Comparison of ENCODE assay signal across 8 cellular contexts in genomic region chr10:73997806-73998622, GRCh38. TPM values are rescaled to one million over a fixed set of nuclear protein-coding genes. Genes with fewer than 3 reads are reported as not detected.
DNase-seq lines count a peak whose midpoint lies in the region; ATAC-seq lines count a peak whose summit lies in the region.

Gene VCL, plus strand, starts transcription at chr10:73998116. Its CDS starts 92 bp downstream, at chr10:73998208.

- H3K27ac Mint-ChIP-seq in activated CD8-positive, alpha-beta memory T cell treated with anti-CD3 and anti-CD28 coated beads, Interleukin-2, amount 10 ng/mL, durations not matched to agents 7 days and 5 days: peak within 1 kb of the TSS; percentile 91

- H3K23ac ChIP-seq in mesendoderm (ENCODE audit: low read length): peak within 1 kb of the TSS; percentile 98

- H3K4me1 Mint-ChIP-seq in activated CD8-positive, alpha-beta memory T cell treated with anti-CD3 and anti-CD28 coated beads, Interleukin-2, amount 10 ng/mL, durations not matched to agents 7 days and 5 days: peaks cover 40% of the 10 kb centered on the region

- H4K5ac ChIP-seq in mesendoderm (ENCODE audit: low read length): no peak within 1 kb of the TSS

- peak; percentile 99 for ATAC-seq in GM21381 (IDR thresholded peaks at IDR 0.05; ENCODE audit: unreplicated experiment)
- peak; percentile 99 for ATAC-seq in activated CD8-positive, alpha-beta memory T cell treated with anti-CD3 and anti-CD28 coated beads, Interleukin-2, amount 10 ng/mL, durations not matched to agents 7 days and 5 days

- H3K36me3 Mint-ChIP-seq in activated CD8-positive, alpha-beta memory T cell treated with anti-CD3 and anti-CD28 coated beads, Interleukin-2, amount 10 ng/mL, durations not matched to agents 7 days and 5 days: peaks cover 7% of the 10 kb centered on the region

- no peak within 1 kb of the TSS for H3K4ac ChIP-seq in mesendoderm (ENCODE audit: low read depth, low read length)

- peak within 1 kb of the TSS; percentile 46 for H3K18ac ChIP-seq in mesendoderm (ENCODE audit: low read length)

- no peak within 1 kb of the TSS for H4K8ac ChIP-seq in mesendoderm (ENCODE audit: low read depth, low read length)

- H3K9ac ChIP-seq in NT2/D1 (ENCODE audit: insufficient read length, low read depth) (peak within 1 kb of the TSS; percentile 98), endocrine pancreas (ENCODE audit: control insufficient read depth, insufficient read depth, low read length) (peak within 1 kb of the TSS; percentile 98), mesendoderm (ENCODE audit: low read length) (peak within 1 kb of the TSS; percentile 99)

- no peaks in the 10 kb centered on the region for H3K27me3 Mint-ChIP-seq in activated CD8-positive, alpha-beta memory T cell treated with anti-CD3 and anti-CD28 coated beads, Interleukin-2, amount 10 ng/mL, durations not matched to agents 7 days and 5 days

- peak within 1 kb of the TSS; percentile 100 for H3K4me2 ChIP-seq in mesendoderm (ENCODE audit: low read length)

- peak within 1 kb of the TSS; percentile 88 for H3K27ac ChIP-seq in mesendoderm (ENCODE audit: low read depth, low read length)

- DNase-seq in COR-L47 (lab: John Stamatoyannopoulos, UW) (peak; percentile 90), HUDEP-2 (lab: John Stamatoyannopoulos, UW; ENCODE audit: unreplicated experiment in 76 of 76) (peak; percentile 18 to 95 (median 88)), NT2/D1 (ENCODE audit: low read depth, low spot score) (peak; percentile 94), mesendoderm (peak; percentile 99)
- peak; percentile 97 for DNase-seq in activated CD8-positive, alpha-beta memory T cell treated with anti-CD3 and anti-CD28 coated beads, Interleukin-2, amount 10 ng/mL, durations not matched to agents 7 days and 5 days
- DNase-seq in stimulated activated CD8-positive, alpha-beta memory T cell treated with anti-CD3 and anti-CD28 coated beads, Interleukin-15, amount 100 ng/mL, for 1 hour (ENCODE audit: low read depth): peak; percentile 89

- H3K4me1 ChIP-seq in NT2/D1 (ENCODE audit: insufficient read depth, insufficient read length) (peaks cover 4% of the 10 kb centered on the region), endocrine pancreas (ENCODE audit: control insufficient read depth, insufficient read depth, low read length) (peaks cover 6% of the 10 kb centered on the region), mesendoderm (ENCODE audit: control insufficient read depth, low read depth, low read length) (peaks cover 2% of the 10 kb centered on the region)

- peak within 1 kb of the TSS; percentile 86 for H3K4me3 Mint-ChIP-seq in activated CD8-positive, alpha-beta memory T cell treated with anti-CD3 and anti-CD28 coated beads, Interleukin-2, amount 10 ng/mL, durations not matched to agents 7 days and 5 days

- H2BK5ac ChIP-seq in mesendoderm (ENCODE audit: low read length): peak within 1 kb of the TSS; percentile 93

- H3K4me3 ChIP-seq in NT2/D1 (ENCODE audit: insufficient read length, low read depth): peak within 1 kb of the TSS; percentile 96
- peak within 1 kb of the TSS; percentile 79 for H3K4me3 ChIP-seq in endocrine pancreas (ENCODE audit: control insufficient read depth, insufficient read depth, low read length)
- peak within 1 kb of the TSS; percentile 99 for H3K4me3 ChIP-seq in mesendoderm (ENCODE audit: low read length)

- no peaks in the 10 kb centered on the region for H3K9me3 Mint-ChIP-seq in activated CD8-positive, alpha-beta memory T cell treated with anti-CD3 and anti-CD28 coated beads, Interleukin-2, amount 10 ng/mL, durations not matched to agents 7 days and 5 days (ENCODE audit: low read depth)

- peak within 1 kb of the TSS; percentile 99 for H3K56ac ChIP-seq in mesendoderm (ENCODE audit: low read length)

- H3K79me2 ChIP-seq in mesendoderm (ENCODE audit: control insufficient read depth, insufficient read depth, low read length): peaks cover 46% of the 10 kb centered on the region

- H3K36me3 ChIP-seq in NT2/D1 (ENCODE audit: insufficient read depth, insufficient read length, low read length) (peaks cover 28% of the 10 kb centered on the region), endocrine pancreas (ENCODE audit: control insufficient read depth, insufficient read depth, low read length) (peaks cover 2% of the 10 kb centered on the region), mesendoderm (ENCODE audit: control insufficient read depth, insufficient read depth, low read length) (no peaks in the 10 kb centered on the region)

- peak within 1 kb of the TSS; percentile 75 for H2AK5ac ChIP-seq in mesendoderm (ENCODE audit: low read length)

- H3K27me3 ChIP-seq in NT2/D1 (ENCODE audit: insufficient read depth, insufficient read length) (no peaks in the 10 kb centered on the region), endocrine pancreas (ENCODE audit: control insufficient read depth, insufficient read depth, low read length) (no peaks in the 10 kb centered on the region), mesendoderm (ENCODE audit: insufficient read depth, low read length, poor library complexity) (no peaks in the 10 kb centered on the region)

- no CpG with 5 or more reads among the region's 90 CpGs for WGBS in mesendoderm (ENCODE audit: extremely low coverage, insufficient coverage, low lambda C conversion rate)

- H3K9me3 ChIP-seq in NT2/D1 (ENCODE audit: insufficient read depth, low read length): no peaks in the 10 kb centered on the region
- H3K9me3 ChIP-seq in endocrine pancreas (ENCODE audit: control insufficient read depth, low read length): no peaks in the 10 kb centered on the region

- peaks cover 3% of the 10 kb centered on the region for H3K79me1 ChIP-seq in mesendoderm (ENCODE audit: low read length)

- no peak within 1 kb of the TSS for H2BK15ac ChIP-seq in mesendoderm (replicated peaks; ENCODE audit: low read depth)

- no peak within 1 kb of the TSS for H2BK120ac ChIP-seq in mesendoderm (ENCODE audit: low read depth, low read length)

- CTCF ChIA-PET in activated CD8-positive, alpha-beta memory T cell treated with anti-CD3 and anti-CD28 coated beads, Interleukin-2, amount 10 ng/mL, durations not matched to agents 7 days and 5 days (lab: Charles Lee): interaction anchor here (0.6 to 2.0 kb wide), 3 partner anchors 13 to 57 kb away, joined by 3 to 7 read pairs (median 3); no protein-coding TSS in a partner anchor

RNA-seq across cellular contexts. Expression of gene VCL, which starts in this region (rescaled TPM):
- 10 to 100 TPM; 19.8 to 28.4 TPM for total RNA-seq in activated CD8-positive, alpha-beta memory T cell treated with anti-CD3 and anti-CD28 coated beads, Interleukin-2, amount 10 ng/mL, durations not matched to agents 7 days and 5 days
- 212 TPM for polyA plus RNA-seq in mesendoderm (2013, experiment 1 of 2)
- polyA plus RNA-seq in mesendoderm (2013, experiment 2 of 2): 218 TPM

Comparison
In these comparisons a context has a peak if more than half of its experiments do, and no peak if none do; other contexts are left out.
1. Peak in every context shown above with its lines: DNase-seq, ATAC-seq, H3K4me3 ChIP-seq and H3K27ac ChIP-seq.